In the genomic region with DNA sequence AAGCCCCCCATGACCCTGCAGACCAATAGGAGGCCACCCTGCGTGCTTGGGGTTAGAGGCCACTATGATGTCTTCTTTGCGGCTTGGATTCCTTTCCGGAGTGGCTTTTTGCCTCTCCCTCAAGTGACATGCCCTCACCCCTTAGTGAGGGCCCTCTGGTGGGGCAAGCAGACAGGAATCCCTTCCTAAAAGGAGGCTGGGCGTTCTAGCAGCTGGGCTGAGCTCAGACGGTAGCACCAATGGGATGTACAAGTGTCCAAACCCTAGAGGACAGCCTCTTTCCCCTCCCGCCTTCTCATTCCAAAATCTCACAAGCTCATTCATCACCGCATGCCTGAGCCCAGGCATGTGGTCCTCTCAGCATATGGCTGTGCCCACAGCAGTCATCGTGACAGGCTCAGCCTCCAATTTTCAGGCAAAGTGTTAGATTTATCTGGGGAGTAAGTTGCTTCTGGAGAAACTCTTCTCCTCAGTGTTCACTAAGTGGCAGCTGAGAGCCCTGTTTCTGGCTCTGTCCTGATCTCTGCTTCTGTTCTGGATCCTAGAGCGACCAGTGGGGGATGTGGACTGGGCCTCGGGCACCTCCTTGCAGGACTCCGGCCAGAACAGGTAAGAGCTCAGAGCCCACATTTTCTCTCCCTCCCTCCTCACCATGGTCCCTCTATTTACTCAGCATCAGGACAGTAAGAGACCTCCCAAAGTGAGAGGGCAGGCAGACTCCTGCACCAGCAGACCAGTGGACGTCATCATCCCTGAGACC, we compare ENCODE assay signal across 14 cellular contexts. TPM values are rescaled to one million over a fixed set of nuclear protein-coding genes. Genes with fewer than 3 reads are reported as not detected.
A peak's percentile ranks its signal among the peaks of the same experiment; 100 is the strongest.
DNase-seq lines count a peak whose midpoint lies in the region; ATAC-seq, FAIRE-seq and TF ChIP-seq lines count a peak whose summit lies in the region.
"Had no signal": no experiment of that assay in that cellular context is flagged by ENCODE, and none has a peak within 500 bp of the region (broad histone marks: within the 10 kb centered on the region; RNA-seq: fewer than 3 reads in every experiment).

No MANE protein-coding gene starts in this region.

- H3K4me1 ChIP-seq in A549 (no peaks in the 10 kb centered on the region), GM23248 (ENCODE audit: insufficient read depth) (no peaks in the 10 kb centered on the region), PC-9 (replicated peaks; ENCODE audit: insufficient read depth) (no peaks in the 10 kb centered on the region)
- H3K4me1 ChIP-seq: parathyroid adenoma had no signal

- ATAC-seq in A549 = peak; percentile 37 to 57; a peak in 3 of 6 replicates
- no peak for ATAC-seq in HG03432 (IDR thresholded peaks at IDR 0.05; ENCODE audit: unreplicated experiment)
- ATAC-seq in GM18511 (IDR thresholded peaks at IDR 0.05; ENCODE audit: unreplicated experiment) = no peak

- H2AFZ ChIP-seq in GM23248 (no peak overlapping the region), PC-9 (no peak overlapping the region)
- H2AFZ ChIP-seq: parathyroid adenoma had no signal

- CTCF ChIA-PET in A549 (lab: Yijun Ruan, JAX) = interaction anchor here (0.6 to 1.4 kb wide), 3 partner anchors 11 to 386 kb away, joined by 3 to 4 read pairs (median 3); no protein-coding TSS in a partner anchor
- CTCF ChIA-PET in PC-9 (lab: Charles Lee) = interaction anchor here (0.7 kb wide), 1 partner anchor 1400 kb away, joined by 5 read pairs; no protein-coding TSS in a partner anchor

- TF ChIP-seq EP300 in A549 (IDR thresholded peaks at IDR 0.05) = no peak

- H3K4me3 ChIP-seq in A549 (no peak overlapping the region), GM23248 (no peak overlapping the region), PC-9 (no peak overlapping the region), fibroblast of villous mesenchyme (ENCODE audit: low read depth, low read length) (no peak overlapping the region)
- H3K4me3 ChIP-seq: lung had no signal

- WGBS in A549 (ENCODE audit: missing lambda C conversion rate) = 78% methylated on average over 12 of the region's 12 CpGs
- WGBS in GM23248 (ENCODE audit: low coverage in 1 of 2, low lambda C conversion rate in 2 of 2, missing lambda C conversion rate in 2 of 2), 2 experiments = 60 to 69% methylated on average over 11 to 12 of the region's 12 CpGs

- peak; percentile 19 to 25 for DNase-seq in A549 (ENCODE audit: low read depth in 1 of 2, low spot score in 1 of 2)
- peak; percentile 61 for DNase-seq in GM23248
- peak in 1 of 2 experiments; percentile 15 for DNase-seq in PC-9
- DNase-seq in fibroblast of villous mesenchyme (ENCODE audit: low read depth) = no peak
- no peak for DNase-seq in NCI-H128 (lab: John Stamatoyannopoulos, UW; ENCODE audit: unreplicated experiment)
- no peak for DNase-seq in NK-92 (lab: John Stamatoyannopoulos, UW; ENCODE audit: unreplicated experiment)
- DNase-seq: activated effector memory CD4-positive, alpha-beta T cell treated with Interleukin-2 at 50 U/mL for 16 hours; EL; NCI-H1417; NK-92 treated with Interleukin-12 subunit alpha and Interleukin-12 subunit beta, amount 100 ng/mL, for 24 hours had no signal

- TF ChIP-seq RAD21 in A549 (conservative IDR thresholded peaks at IDR 0.05 in 1 of 2, IDR thresholded peaks at IDR 0.05 in 1 of 2) = no peak

- no peak for TF ChIP-seq POLR2A in A549 (IDR thresholded peaks at IDR 0.05; ENCODE audit: low read length)

- no peak for TF ChIP-seq CTCF in A549 (IDR thresholded peaks at IDR 0.05)
- TF ChIP-seq CTCF in PC-9 (conservative IDR thresholded peaks at IDR 0.05) = peak; percentile 32; the same call in 1 of the 2 replicates
- TF ChIP-seq CTCF in fibroblast of villous mesenchyme (IDR thresholded peaks at IDR 0.05; ENCODE audit: insufficient read depth, low read depth, low read length) = peak; percentile 6

- H3K27me3 ChIP-seq in GM23248 (replicated peaks; ENCODE audit: insufficient read depth) (no peaks in the 10 kb centered on the region), PC-9 (ENCODE audit: insufficient read depth, low read depth) (no peaks in the 10 kb centered on the region)

- H3F3A ChIP-seq in GM23248 (ENCODE audit: insufficient read depth) (0 out of 2 replicates have a peak, but pooled peaks cover 4% of the 10 kb centered on the region), PC-9 (ENCODE audit: insufficient read depth, low read depth) (no peaks in the 10 kb centered on the region)

- H3K4me2 ChIP-seq in A549 (no peak overlapping the region), GM23248 (ENCODE audit: unreplicated experiment) (no peak overlapping the region), PC-9 (no peak overlapping the region)

- H4K20me1 ChIP-seq in GM23248 (ENCODE audit: insufficient read depth) = no peaks in the 10 kb centered on the region
- no peaks in the 10 kb centered on the region for H4K20me1 ChIP-seq in PC-9 (ENCODE audit: insufficient read depth)

- no peaks in the 10 kb centered on the region for H3K9me2 ChIP-seq in GM23248 (ENCODE audit: insufficient read depth)
- no peaks in the 10 kb centered on the region for H3K9me2 ChIP-seq in PC-9 (ENCODE audit: insufficient read depth)

- H3K79me2 ChIP-seq in GM23248 (ENCODE audit: insufficient read depth) (peaks cover 8% of the 10 kb centered on the region; the same call in 1 of the 2 replicates), PC-9 (ENCODE audit: low read depth) (no peaks in the 10 kb centered on the region)
- H3K79me2 ChIP-seq: parathyroid adenoma had no signal

- intact Hi-C loops in PC-9 (cut with micrococcal nuclease; ENCODE audit: unreplicated experiment) = no loop called here

- H3K36me3 ChIP-seq in GM23248 (ENCODE audit: low read depth) (no peaks in the 10 kb centered on the region), PC-9 (ENCODE audit: low read depth) (no peaks in the 10 kb centered on the region)

- no peak for FAIRE-seq in A549 (lab: Jason Lieb, UNC)

- H3K9ac ChIP-seq in GM23248 = no peak overlapping the region
- H3K9ac ChIP-seq: parathyroid adenoma had no signal

- POLR2A ChIA-PET in A549 (lab: Yijun Ruan, JAX) = no interaction called here
- POLR2A ChIA-PET in PC-9 (lab: Charles Lee; ENCODE audit: unreplicated experiment) = interaction anchor here (0.6 to 0.7 kb wide), 2 partner anchors 355 to 845 kb away, joined by 4 to 5 read pairs; no protein-coding TSS in a partner anchor

- H3K9me3 ChIP-seq in A549 = no peaks in the 10 kb centered on the region
- no peaks in the 10 kb centered on the region for H3K9me3 ChIP-seq in GM23248 (ENCODE audit: low read depth)
- no peaks in the 10 kb centered on the region for H3K9me3 ChIP-seq in PC-9 (ENCODE audit: insufficient read depth, low read depth)

- no TSS peak for BruUV-seq in PC-9 (replicated peaks; lab: Mats Ljungman, UMichigan)

- H3K27ac ChIP-seq in A549 = no peak overlapping the region
- H3K27ac ChIP-seq in GM23248 = no peak overlapping the region
- H3K27ac ChIP-seq in PC-9 = no peak overlapping the region
- H3K27ac ChIP-seq: parathyroid adenoma had no signal

- in situ Hi-C loops in GM23248 (cut with MboI) = no loop called here

TF ChIP-seq in A549, 52 proteins besides CTCF, POLR2A, EP300 and RAD21 (continues in another document):
- TF ChIP-seq RARB (CRISPR knock-in tag; IDR thresholded peaks at IDR 0.05) (no peak), SREBF2 (IDR thresholded peaks at IDR 0.05) (no peak), FOXS1 (CRISPR knock-in tag; IDR thresholded peaks at IDR 0.05) (no peak), NR3C1 (IDR thresholded peaks at IDR 0.05) (no peak), MAZ (IDR thresholded peaks at IDR 0.05; ENCODE audit: borderline replicate concordance, low read depth, low read length) (no peak), RFX5 (IDR thresholded peaks at IDR 0.05) (no peak), JUNB (IDR thresholded peaks at IDR 0.05) (no peak), MYC (IDR thresholded peaks at IDR 0.05; ENCODE audit: borderline replicate concordance, low read length) (no peak), KDM1A (IDR thresholded peaks at IDR 0.05; ENCODE audit: low read depth) (no peak), BHLHE40 (IDR thresholded peaks at IDR 0.05; ENCODE audit: low read depth, low read length) (no peak)
- TF ChIP-seq, protein P1, sequence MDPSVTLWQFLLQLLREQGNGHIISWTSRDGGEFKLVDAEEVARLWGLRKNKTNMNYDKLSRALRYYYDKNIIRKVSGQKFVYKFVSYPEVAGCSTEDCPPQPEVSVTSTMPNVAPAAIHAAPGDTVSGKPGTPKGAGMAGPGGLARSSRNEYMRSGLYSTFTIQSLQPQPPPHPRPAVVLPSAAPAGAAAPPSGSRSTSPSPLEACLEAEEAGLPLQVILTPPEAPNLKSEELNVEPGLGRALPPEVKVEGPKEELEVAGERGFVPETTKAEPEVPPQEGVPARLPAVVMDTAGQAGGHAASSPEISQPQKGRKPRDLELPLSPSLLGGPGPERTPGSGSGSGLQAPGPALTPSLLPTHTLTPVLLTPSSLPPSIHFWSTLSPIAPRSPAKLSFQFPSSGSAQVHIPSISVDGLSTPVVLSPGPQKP (IDR thresholded peaks at IDR 0.05; ENCODE audit: low read depth, low read length) = no peak
- TF ChIP-seq, protein P2, sequence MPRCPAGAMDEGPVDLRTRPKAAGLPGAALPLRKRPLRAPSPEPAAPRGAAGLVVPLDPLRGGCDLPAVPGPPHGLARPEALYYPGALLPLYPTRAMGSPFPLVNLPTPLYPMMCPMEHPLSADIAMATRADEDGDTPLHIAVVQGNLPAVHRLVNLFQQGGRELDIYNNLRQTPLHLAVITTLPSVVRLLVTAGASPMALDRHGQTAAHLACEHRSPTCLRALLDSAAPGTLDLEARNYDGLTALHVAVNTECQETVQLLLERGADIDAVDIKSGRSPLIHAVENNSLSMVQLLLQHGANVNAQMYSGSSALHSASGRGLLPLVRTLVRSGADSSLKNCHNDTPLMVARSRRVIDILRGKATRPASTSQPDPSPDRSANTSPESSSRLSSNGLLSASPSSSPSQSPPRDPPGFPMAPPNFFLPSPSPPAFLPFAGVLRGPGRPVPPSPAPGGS (IDR thresholded peaks at IDR 0.05) = no peak
- TF ChIP-seq, protein P3, sequence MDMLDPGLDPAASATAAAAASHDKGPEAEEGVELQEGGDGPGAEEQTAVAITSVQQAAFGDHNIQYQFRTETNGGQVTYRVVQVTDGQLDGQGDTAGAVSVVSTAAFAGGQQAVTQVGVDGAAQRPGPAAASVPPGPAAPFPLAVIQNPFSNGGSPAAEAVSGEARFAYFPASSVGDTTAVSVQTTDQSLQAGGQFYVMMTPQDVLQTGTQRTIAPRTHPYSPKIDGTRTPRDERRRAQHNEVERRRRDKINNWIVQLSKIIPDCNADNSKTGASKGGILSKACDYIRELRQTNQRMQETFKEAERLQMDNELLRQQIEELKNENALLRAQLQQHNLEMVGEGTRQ (IDR thresholded peaks at IDR 0.05) = no peak

RNA-seq across cellular contexts. Expression of a gene that starts 4.8 kb away (rescaled TPM):
- polyA plus RNA-seq in A549 (2011; rRNA removed) = 0.25 and 0.30 TPM in 2 replicates
- 0.35 and 0.44 TPM in 2 replicates for polyA plus RNA-seq in A549 (2012; cell fraction: cytosol; rRNA removed)
- polyA plus RNA-seq in A549 (2012; cell fraction: nucleus; rRNA removed) = 1.1 and 1.5 TPM in 2 replicates
- 0.53 to 0.84 TPM (median 0.64 TPM) in 3 replicates for polyA plus RNA-seq in A549 (2017; fragmentation: RNase III; extraction: RNeasy Plus Mini Kit Qiagen cat#74134 plus additional on column Dnase treatment)
- 0.45 and 0.58 TPM in 2 replicates for polyA minus RNA-seq in A549 (2011; rRNA and poly(A)+ RNA removed)
- 8.6 and 11.7 TPM in 2 replicates for total RNA-seq in GM23248 (2014; rRNA removed; shearing (Covaris generic))
- polyA plus RNA-seq in GM23248 (2016; fragmentation: Nextera tagmentation; extraction: Ambion mirVana) = 1.3 and 2.7 TPM in 2 replicates
- total RNA-seq in PC-9 (2021) = 0.15 TPM in 1 of 2 replicates, not detected in the other
- total RNA-seq in fibroblast of villous mesenchyme = 6.9 and 8.4 TPM in 2 replicates

Comparison
In these comparisons a context has a peak if more than half of its experiments do, and no peak if none do; other contexts are left out.
1. ATAC-seq: peak in A549 (2 of 2); none in HG03432 (single experiment) and GM18511 (single experiment).
2. DNase-seq: peak in A549 (2 of 2) and GM23248 (single experiment); none in fibroblast of villous mesenchyme (single experiment), NCI-H128 (single experiment) and NK-92 (single experiment).